ENCODE assay signal across 20 cellular contexts in the genomic region with DNA sequence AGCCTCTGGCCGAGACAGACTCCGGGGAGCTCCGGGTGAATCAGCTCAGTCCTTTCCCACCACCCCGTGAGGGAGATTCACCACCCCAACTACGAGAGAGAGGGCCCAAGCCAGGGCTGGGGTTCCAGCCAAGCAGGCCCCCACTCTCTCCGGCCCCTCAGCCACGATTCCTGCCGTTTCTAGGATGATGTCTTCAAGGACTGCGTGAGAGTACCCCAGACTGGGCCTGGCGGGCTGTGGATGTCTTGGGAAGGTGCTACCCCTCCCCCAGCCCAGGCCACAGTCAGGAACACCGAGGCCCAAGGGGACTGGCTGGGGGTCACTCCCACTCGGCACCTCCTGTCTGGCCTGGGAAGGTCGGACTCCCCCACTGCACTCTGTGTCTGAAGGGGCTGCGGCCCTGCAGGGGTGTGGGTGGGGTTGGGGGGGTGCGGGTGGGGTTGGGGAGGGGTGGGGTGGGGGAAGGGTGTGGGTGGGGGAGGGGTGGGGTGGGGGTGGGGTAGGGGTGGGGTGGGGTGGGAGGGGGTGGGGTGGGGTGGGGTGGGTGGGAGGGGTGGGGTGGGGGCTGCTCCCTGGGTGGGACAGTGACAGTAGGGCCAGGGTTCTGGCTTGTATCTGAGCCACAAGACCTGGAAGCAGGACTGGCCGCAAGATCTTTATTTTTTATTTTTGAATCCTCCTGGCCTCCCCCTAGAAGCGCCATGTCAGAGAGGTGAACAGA. TPM values are rescaled to one million over a fixed set of nuclear protein-coding genes. Genes with fewer than 3 reads are reported as not detected.
A peak's percentile ranks its signal among the peaks of the same experiment; 100 is the strongest.
DNase-seq lines count a peak whose midpoint lies in the region; FAIRE-seq and TF ChIP-seq lines count a peak whose summit lies in the region.
"Had no signal": no experiment of that assay in that cellular context is flagged by ENCODE, and none has a peak within 500 bp of the region (broad histone marks: within the 10 kb centered on the region; RNA-seq: fewer than 3 reads in every experiment).

No MANE protein-coding gene starts in this region.

- CTCF ChIA-PET in RWPE1 (lab: Yijun Ruan, JAX): no interaction called here

- no peak for FAIRE-seq in D721Med (lab: Jason Lieb, UNC)
- FAIRE-seq: islet of Langerhans had no signal

- DNase-seq in H9 (no peak), RWPE1 (ENCODE audit: low spot score) (no peak), right atrium auricular region (ENCODE audit: low spot score) (no peak), stomach (no peak), T-helper 9 cell (no peak), D721Med (ENCODE audit: insufficient read length, low spot score) (no peak), NCI-H748 (lab: John Stamatoyannopoulos, UW; ENCODE audit: unreplicated experiment) (no peak)
- DNase-seq: activated naive CD8-positive, alpha-beta T cell treated with anti-CD3 and anti-CD28 coated beads, Interleukin-2, amount 10 ng/mL, durations not matched to agents 7 days and 5 days; activated T-cell treated with anti-CD3 and anti-CD28 coated beads, Interleukin-2, amount 50 U/mL, for 4 hours; BE2C; brain microvascular endothelial cell; NCI-H2029 treated with DMSO at 0.1 percent for 48 hours; SJCRH30; stimulated activated CD4-positive, alpha-beta T cell treated with anti-CD3 and anti-CD28 coated beads, Interleukin-15, amount 100 ng/mL, for 24 hours had no signal

- H3K4me3 Mint-ChIP-seq in H9: no peak overlapping the region
- H3K4me3 Mint-ChIP-seq: activated naive CD8-positive, alpha-beta T cell treated with anti-CD3 and anti-CD28 coated beads, Interleukin-2, amount 10 ng/mL, durations not matched to agents 7 days and 5 days; activated T-cell treated with anti-CD3 and anti-CD28 coated beads, Interleukin-2, amount 50 U/mL, for 4 hours; dendritic cell treated with granulocyte-macrophage colony-stimulating factor and Interleukin-4, amounts not matched to agents 40 ng/mL and 50 ng/mL, for 4 days; nephron had no signal

- no peaks in the 10 kb centered on the region for H3K79me2 ChIP-seq in H9 (ENCODE audit: insufficient read depth, low read length)

- H2BK120ac ChIP-seq in H9 (ENCODE audit: low read depth, low read length, poor library complexity, severe bottlenecking): no peak overlapping the region

- no peak overlapping the region for H2AK5ac ChIP-seq in H9 (ENCODE audit: insufficient read length, low read length)

- intact Hi-C loops in stomach (cut with DNase I; ENCODE audit: low total_unique reads): no loop called here

- no peak overlapping the region for H4K91ac ChIP-seq in H9 (ENCODE audit: insufficient read length, low read depth, low read length)

- no peak overlapping the region for H2BK12ac ChIP-seq in H9 (ENCODE audit: insufficient read length, low read depth, low read length)

- POLR2A ChIA-PET in RWPE1 (lab: Yijun Ruan, JAX; ENCODE audit: low non-redundant PET): no interaction called here

- H3K27ac ChIP-seq in H9 (ENCODE audit: insufficient read length, low read depth, low read length) (no peak overlapping the region), RWPE1 (peak overlapping the region; percentile 21; the same call in 1 of the 2 replicates), right atrium auricular region (peak overlapping the region; percentile 60 to 69), stomach (peak overlapping the region in 4 of 5 donors; percentile 23 to 57 (median 52))
- H3K27ac ChIP-seq: brain microvascular endothelial cell, GM23248, SJCRH30 had no signal

- TF ChIP-seq CTCF in H9 (conservative IDR thresholded peaks at IDR 0.05) (no peak), RWPE1 (conservative IDR thresholded peaks at IDR 0.05; ENCODE audit: low read depth) (no peak), right atrium auricular region (IDR thresholded peaks at IDR 0.05) (no peak), stomach (IDR thresholded peaks at IDR 0.05) (no peak), D721Med (IDR thresholded peaks at IDR 0.05; ENCODE audit: insufficient read depth, missing control alignments) (no peak)

- H3K4me3 ChIP-seq in right atrium auricular region (no peak overlapping the region), stomach (no peak overlapping the region)
- H3K4me3 ChIP-seq: GM23248, SJCRH30 had no signal

- TF ChIP-seq EP300 in stomach (IDR thresholded peaks at IDR 0.05): no peak

- no peak overlapping the region for H2AFZ ChIP-seq in H9 (ENCODE audit: low read length)
- H2AFZ ChIP-seq: GM23248 had no signal

- peaks cover 11% of the 10 kb centered on the region for H3K27me3 Mint-ChIP-seq in H9 (ENCODE audit: low read depth)
- H3K27me3 Mint-ChIP-seq: activated naive CD8-positive, alpha-beta T cell treated with anti-CD3 and anti-CD28 coated beads, Interleukin-2, amount 10 ng/mL, durations not matched to agents 7 days and 5 days; dendritic cell treated with granulocyte-macrophage colony-stimulating factor and Interleukin-4, amounts not matched to agents 40 ng/mL and 50 ng/mL, for 4 days had no signal

- no peaks in the 10 kb centered on the region for H3K23me2 ChIP-seq in H9 (ENCODE audit: insufficient read length, low read depth, low read length, poor library complexity, severe bottlenecking)

- WGBS in H9 (ENCODE audit: extremely low coverage, insufficient read length, low lambda C conversion rate): no CpG with 5 or more reads among the region's 17 CpGs
- WGBS in stomach, 5 donors: 73 to 80% (median 75%) methylated on average over 13 to 16 of the region's 17 CpGs

- H3K4me2 ChIP-seq in H9 (ENCODE audit: insufficient read depth, insufficient read length, low read length): no peak overlapping the region

- H3K36me3 ChIP-seq in right atrium auricular region (peaks cover 6% of the 10 kb centered on the region), stomach (peaks cover 0 to 27% (median 24%) of the 10 kb centered on the region in 4 donors)
- H3K36me3 ChIP-seq: BE2C, brain microvascular endothelial cell, SJCRH30 had no signal

- H3K4ac ChIP-seq in H9 (ENCODE audit: low read depth, low read length): no peak overlapping the region

- H3K27me3 ChIP-seq in H9 (ENCODE audit: insufficient read depth, low read length) (no peaks in the 10 kb centered on the region), right atrium auricular region (no peaks in the 10 kb centered on the region), stomach (no peaks in the 10 kb centered on the region)
- H3K27me3 ChIP-seq: brain microvascular endothelial cell, SJCRH30 had no signal

- no peak overlapping the region for H3K9ac ChIP-seq in H9 (ENCODE audit: extremely low read depth, insufficient read length, low read length)
- H3K9ac ChIP-seq: GM23248 had no signal

- no peaks in the 10 kb centered on the region for H3K36me3 Mint-ChIP-seq in H9 (ENCODE audit: insufficient read depth in 1 of 3, low read depth in 3 of 3)
- H3K36me3 Mint-ChIP-seq: activated naive CD8-positive, alpha-beta T cell treated with anti-CD3 and anti-CD28 coated beads, Interleukin-2, amount 10 ng/mL, durations not matched to agents 7 days and 5 days had no signal

- H4K5ac ChIP-seq in H9 (ENCODE audit: insufficient read length, low read depth, low read length): no peak overlapping the region

- no peak overlapping the region for H2BK5ac ChIP-seq in H9 (ENCODE audit: insufficient read length, low read length)

- peak overlapping the region in 2 of 3 experiments; percentile 77 to 89; a peak in 2 of 7 replicates for H3K27ac Mint-ChIP-seq in H9
- H3K27ac Mint-ChIP-seq: activated naive CD8-positive, alpha-beta T cell treated with anti-CD3 and anti-CD28 coated beads, Interleukin-2, amount 10 ng/mL, durations not matched to agents 7 days and 5 days; dendritic cell treated with granulocyte-macrophage colony-stimulating factor and Interleukin-4, amounts not matched to agents 40 ng/mL and 50 ng/mL, for 4 days; nephron had no signal

- H3K23ac ChIP-seq in H9 (ENCODE audit: insufficient read length, low read depth, low read length): no peak overlapping the region

- H3K9me3 Mint-ChIP-seq in H9: peaks cover 0 to 8% of the 10 kb centered on the region in 2 experiments; a peak in 4 of 5 replicates
- H3K9me3 Mint-ChIP-seq: activated naive CD8-positive, alpha-beta T cell treated with anti-CD3 and anti-CD28 coated beads, Interleukin-2, amount 10 ng/mL, durations not matched to agents 7 days and 5 days; activated T-cell treated with anti-CD3 and anti-CD28 coated beads, Interleukin-2, amount 50 U/mL, for 4 hours; nephron had no signal

- no peak overlapping the region for H2BK15ac ChIP-seq in H9 (ENCODE audit: low read depth, low read length)

- TF ChIP-seq POLR2A in stomach (IDR thresholded peaks at IDR 0.05): no peak

- no peak overlapping the region for H3K56ac ChIP-seq in H9 (ENCODE audit: insufficient read length, low read depth, low read length)

- no peaks in the 10 kb centered on the region for H4K20me1 ChIP-seq in H9 (ENCODE audit: control insufficient read depth, insufficient read depth, insufficient read length)

- H3K79me1 ChIP-seq in H9 (ENCODE audit: insufficient read depth, low read depth, low read length, poor library complexity, severe bottlenecking): no peaks in the 10 kb centered on the region

- no peak overlapping the region for H3K14ac ChIP-seq in H9 (ENCODE audit: insufficient read depth, low read length)

- H2BK20ac ChIP-seq in H9 (ENCODE audit: low read depth, low read length, poor library complexity, severe bottlenecking): no peak overlapping the region

- H3K4me1 ChIP-seq in H9 (ENCODE audit: insufficient read depth, low read length) (no peaks in the 10 kb centered on the region), right atrium auricular region (peaks cover 0 to 31% of the 10 kb centered on the region in 2 donors), stomach (peaks cover 0 to 19% (median 3%) of the 10 kb centered on the region in 4 donors)
- H3K4me1 ChIP-seq: BE2C, SJCRH30 had no signal

- no peaks in the 10 kb centered on the region for H3K4me1 Mint-ChIP-seq in H9
- H3K4me1 Mint-ChIP-seq: activated naive CD8-positive, alpha-beta T cell treated with anti-CD3 and anti-CD28 coated beads, Interleukin-2, amount 10 ng/mL, durations not matched to agents 7 days and 5 days had no signal

- no peak overlapping the region for H3T11ph ChIP-seq in H9 (ENCODE audit: low read length)

- H4K8ac ChIP-seq in H9 (replicated peaks; ENCODE audit: insufficient read length, low read depth, low read length): no peak overlapping the region

- H3K9me3 ChIP-seq in H9 (ENCODE audit: control insufficient read depth, low read depth, low read length): no peaks in the 10 kb centered on the region
- no peaks in the 10 kb centered on the region for H3K9me3 ChIP-seq in right atrium auricular region
- H3K9me3 ChIP-seq in stomach: no peaks in the 10 kb centered on the region
- H3K9me3 ChIP-seq: BE2C, SJCRH30 had no signal

- no peak overlapping the region for H3K18ac ChIP-seq in H9 (ENCODE audit: insufficient read length, low read depth, low read length)

RNA-seq across cellular contexts. Expression of a gene that starts 21.8 kb away (rescaled TPM):
- not detected in 2 replicates for total RNA-seq in H9 (2021)
- total RNA-seq in right atrium auricular region: not detected
- not detected for total RNA-seq in stomach
- under 1 TPM in 1 of 3 donors, not detected in 2; 0.15 TPM for polyA plus RNA-seq in stomach
- total RNA-seq: activated naive CD8-positive, alpha-beta T cell treated with anti-CD3 and anti-CD28 coated beads, Interleukin-2, amount 10 ng/mL, durations not matched to agents 7 days and 5 days; activated T-cell treated with anti-CD3 and anti-CD28 coated beads, Interleukin-2, amount 50 U/mL, for 4 hours; GM23248; mesenteric fat pad; pulmonary artery endothelial cell; SJCRH30 had no signal
- polyA plus RNA-seq: GM23248 had no signal

RNA-seq across cellular contexts. Expression of a gene that starts 31.3 kb away (rescaled TPM):
- 90.3 and 102 TPM in 2 replicates for total RNA-seq in H9 (2021)
- total RNA-seq in right atrium auricular region: 10 to 100 TPM; 30.7 to 33.0 TPM
- 10 to 100 TPM in 3 of 5 donors, 1 to 10 TPM in 2; 2.9 to 31.4 (median 25.2) TPM for total RNA-seq in stomach
- polyA plus RNA-seq in stomach: 100 to 1,000 TPM in 1 of 3 donors, 10 to 100 TPM in 2; 57.6 to 107 (median 91.4) TPM

RNA-seq across cellular contexts. Expression of a gene that starts 31.5 kb away (rescaled TPM):
- total RNA-seq in H9 (2021) (20.0 and 20.3 TPM in 2 replicates), right atrium auricular region (10 to 100 TPM; 12.6 to 18.8 TPM), stomach (100 to 1,000 TPM in 1 of 5 donors, 10 to 100 TPM in 4; 16.2 to 110 (median 51.9) TPM)
- polyA plus RNA-seq in stomach: 10 to 100 TPM in 2 of 3 donors, 1 to 10 TPM in 1; 8.6 to 16.6 (median 11.5) TPM
